Comparison of ENCODE assay signal across 7 cellular contexts in genomic region chr16:89490386-89491237, GRCh38. TPM values are rescaled to one million over a fixed set of nuclear protein-coding genes. Genes with fewer than 3 reads are reported as not detected.
A peak's percentile ranks its signal among the peaks of the same experiment; 100 is the strongest.
DNase-seq lines count a peak whose midpoint lies in the region; ATAC-seq and TF ChIP-seq lines count a peak whose summit lies in the region.

Gene ANKRD11 (minus strand): TSS chr16:89490561. CDS start chr16:89317019, 173,542 bp downstream.

- peaks cover 29% of the 10 kb centered on the region for H3K4me1 ChIP-seq in hepatocyte (ENCODE audit: insufficient read depth)

- peak within 1 kb of the TSS; percentile 73 for H2AFZ ChIP-seq in hepatocyte

- H3K27me3 ChIP-seq in hepatocyte: no peaks in the 10 kb centered on the region

- H4K20me1 ChIP-seq in hepatocyte (ENCODE audit: insufficient read depth, poor library complexity, severe bottlenecking): peaks cover 34% of the 10 kb centered on the region

- no peaks in the 10 kb centered on the region for H3K9me3 ChIP-seq in hepatocyte (ENCODE audit: low read depth)

- H3K27ac ChIP-seq in hepatocyte: peak within 1 kb of the TSS; percentile 98

- ATAC-seq in GM18508 (IDR thresholded peaks at IDR 0.05; ENCODE audit: insufficient read depth, unreplicated experiment) (peak; percentile 74), HG03025 (IDR thresholded peaks at IDR 0.05; ENCODE audit: low FRiP score, unreplicated experiment) (peak; percentile 78)

- peak within 1 kb of the TSS; percentile 99 for H3K4me2 ChIP-seq in hepatocyte

- WGBS in hepatocyte (ENCODE audit: low lambda C conversion rate, missing lambda C conversion rate): under 1% methylated on average over 91 of the region's 105 CpGs

- no peaks in the 10 kb centered on the region for H3K9me2 ChIP-seq in hepatocyte (replicated peaks; ENCODE audit: insufficient read depth)

- H3K79me2 ChIP-seq in hepatocyte: peaks cover 69% of the 10 kb centered on the region

- no peak for TF ChIP-seq CTCF in hepatocyte (IDR thresholded peaks at IDR 0.05; ENCODE audit: poor library complexity)

- peak within 1 kb of the TSS; percentile 70 for H3K4me3 ChIP-seq in hepatocyte

- no peaks in the 10 kb centered on the region for H3K36me3 ChIP-seq in hepatocyte (replicated peaks; ENCODE audit: insufficient read depth, low read depth)

- DNase-seq in NCI-H2081 (lab: John Stamatoyannopoulos, UW): peak; percentile 95 to 98
- DNase-seq in T1000 (lab: John Stamatoyannopoulos, UW): peak; percentile 95
- peak; percentile 100 for DNase-seq in astrocyte of the hippocampus (ENCODE audit: low read depth, low spot score)
- DNase-seq in hepatocyte (ENCODE audit: low spot score): peak; percentile 99
- DNase-seq in retina: peak; percentile 99

RNA-seq across cellular contexts. Expression of gene ANKRD11, which starts in this region (rescaled TPM):
- 48.7 and 50.6 TPM in 2 replicates for total RNA-seq in hepatocyte
- 130 and 135 TPM in 2 replicates for polyA plus RNA-seq in hepatocyte

Comparison
In these comparisons a context has a peak if more than half of its experiments do, and no peak if none do; other contexts are left out.
1. Peak in every context shown above with its lines: DNase-seq, ATAC-seq, H3K4me3 ChIP-seq and H3K27ac ChIP-seq.